ENCODE assay signal across 20 cellular contexts in the genomic region with DNA sequence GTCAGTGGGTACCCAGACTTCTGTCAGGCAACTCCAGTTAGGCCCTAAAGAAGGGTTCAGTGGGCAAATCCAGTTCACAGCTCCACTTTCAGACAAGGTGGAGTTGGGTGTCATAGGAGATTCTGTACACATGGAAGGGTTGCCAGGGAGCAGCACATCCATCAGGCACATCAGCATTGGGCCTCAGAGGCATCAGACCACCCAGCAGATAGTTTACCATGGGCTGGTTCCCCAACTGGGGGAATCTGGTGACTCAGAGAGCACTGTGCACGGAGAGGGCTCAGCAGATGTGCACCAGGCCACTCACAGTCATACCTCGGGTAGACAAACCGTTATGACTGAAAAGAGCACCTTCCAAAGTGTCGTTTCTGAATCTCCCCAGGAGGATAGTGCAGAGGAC.
"Had no signal": no experiment of that assay in that cellular context is flagged by ENCODE, and none has a peak within 500 bp of the region (broad histone marks: within the 10 kb centered on the region; RNA-seq: fewer than 3 reads in every experiment).

No MANE protein-coding gene starts in this region.

- H3K36me3 Mint-ChIP-seq: activated naive CD4-positive, alpha-beta T cell treated with anti-CD3 and anti-CD28 coated beads, Interleukin-2, amount 10 ng/mL, durations not matched to agents 7 days and 5 days; T-cell had no signal

- H3K27ac Mint-ChIP-seq: activated CD4-positive, alpha-beta memory T cell treated with anti-CD3 and anti-CD28 coated beads, Interleukin-2, amount 10 ng/mL, durations not matched to agents 7 days and 5 days; activated CD4-positive, alpha-beta T cell treated with anti-CD3 and anti-CD28 coated beads, Interleukin-2, amount 10 ng/mL, durations not matched to agents 24 days and 14 days; activated naive CD4-positive, alpha-beta T cell treated with anti-CD3 and anti-CD28 coated beads, Interleukin-2, amount 10 ng/mL, durations not matched to agents 7 days and 5 days; activated T-cell treated with anti-CD3 and anti-CD28 coated beads, Interleukin-2, amount 50 U/mL, for 72 hours; effector memory CD8-positive, alpha-beta T cell; T-cell; T-helper 2 cell treated with Interferon-gamma antibody and Interleukin-4, amounts not matched to agents 5 μg/mL and 100 μg/mL, for 36 hours had no signal

- DNase-seq: activated CD4-positive, alpha-beta memory T cell treated with anti-CD3 and anti-CD28 coated beads, Interleukin-2, amount 10 ng/mL, durations not matched to agents 7 days and 5 days; activated CD4-positive, alpha-beta T cell treated with anti-CD3 and anti-CD28 coated beads, Interleukin-2, amount 10 ng/mL, durations not matched to agents 24 days and 14 days; activated effector memory CD4-positive, alpha-beta T cell treated with Interleukin-2 at 50 U/mL for 16 hours; activated naive CD4-positive, alpha-beta T cell treated with anti-CD3 and anti-CD28 coated beads, Interleukin-2, amount 10 ng/mL, durations not matched to agents 7 days and 5 days; activated T-cell treated with anti-CD3 and anti-CD28 coated beads, Interleukin-2, amount 50 U/mL, for 72 hours; body of pancreas; caudate nucleus; effector memory CD8-positive, alpha-beta T cell; left ventricle myocardium superior; midbrain; nucleus accumbens; stimulated activated CD4-positive, alpha-beta T cell treated with anti-CD3 and anti-CD28 coated beads, Interleukin-2, amount 100 ng/mL, for 48 hours; stimulated activated CD8-positive, alpha-beta memory T cell treated with anti-CD3 and anti-CD28 coated beads, Interleukin-4, amount 100 ng/mL, for 48 hours; stimulated activated naive CD4-positive, alpha-beta T cell treated with Interleukin-2 at 50 U/mL for 16 hours; substantia nigra; T-cell; thyroid gland had no signal

- H3K9me3 ChIP-seq: body of pancreas, thyroid gland had no signal

- H3K27me3 ChIP-seq: body of pancreas, thyroid gland had no signal

- H3K27ac ChIP-seq: body of pancreas, thyroid gland, VCaP had no signal

- H3K4me3 ChIP-seq: body of pancreas, thyroid gland had no signal

- ATAC-seq: activated CD4-positive, CD25-positive, alpha-beta regulatory T cell treated with anti-CD3 and anti-CD28 coated beads, Interleukin-2, amount 50 U/mL, for 24 hours; activated T-cell treated with anti-CD3 and anti-CD28 coated beads, Interleukin-2, amount 50 U/mL, for 72 hours; body of pancreas; effector memory CD8-positive, alpha-beta T cell; T-cell had no signal

- H3K4me3 Mint-ChIP-seq: activated CD4-positive, alpha-beta memory T cell treated with anti-CD3 and anti-CD28 coated beads, Interleukin-2, amount 10 ng/mL, durations not matched to agents 7 days and 5 days; activated CD4-positive, alpha-beta T cell treated with anti-CD3 and anti-CD28 coated beads, Interleukin-2, amount 10 ng/mL, durations not matched to agents 24 days and 14 days; activated naive CD4-positive, alpha-beta T cell treated with anti-CD3 and anti-CD28 coated beads, Interleukin-2, amount 10 ng/mL, durations not matched to agents 7 days and 5 days; activated T-cell treated with anti-CD3 and anti-CD28 coated beads, Interleukin-2, amount 50 U/mL, for 72 hours; effector memory CD8-positive, alpha-beta T cell; T-cell; T-helper 2 cell treated with Interferon-gamma antibody and Interleukin-4, amounts not matched to agents 5 μg/mL and 100 μg/mL, for 36 hours had no signal

- H3K9me3 Mint-ChIP-seq: activated CD4-positive, alpha-beta memory T cell treated with anti-CD3 and anti-CD28 coated beads, Interleukin-2, amount 10 ng/mL, durations not matched to agents 7 days and 5 days; activated CD4-positive, alpha-beta T cell treated with anti-CD3 and anti-CD28 coated beads, Interleukin-2, amount 10 ng/mL, durations not matched to agents 24 days and 14 days; activated naive CD4-positive, alpha-beta T cell treated with anti-CD3 and anti-CD28 coated beads, Interleukin-2, amount 10 ng/mL, durations not matched to agents 7 days and 5 days; activated T-cell treated with anti-CD3 and anti-CD28 coated beads, Interleukin-2, amount 50 U/mL, for 72 hours; effector memory CD8-positive, alpha-beta T cell; T-cell; T-helper 2 cell treated with Interferon-gamma antibody and Interleukin-4, amounts not matched to agents 5 μg/mL and 100 μg/mL, for 36 hours had no signal

- H3K4me1 Mint-ChIP-seq: activated naive CD4-positive, alpha-beta T cell treated with anti-CD3 and anti-CD28 coated beads, Interleukin-2, amount 10 ng/mL, durations not matched to agents 7 days and 5 days; T-cell had no signal

- H3K27me3 Mint-ChIP-seq: activated CD4-positive, alpha-beta memory T cell treated with anti-CD3 and anti-CD28 coated beads, Interleukin-2, amount 10 ng/mL, durations not matched to agents 7 days and 5 days; activated CD4-positive, alpha-beta T cell treated with anti-CD3 and anti-CD28 coated beads, Interleukin-2, amount 10 ng/mL, durations not matched to agents 24 days and 14 days; T-cell had no signal

- H3K4me1 ChIP-seq: body of pancreas had no signal
